ENCODE assay signal across 8 cellular contexts in genomic region chr4:174522183-174523002, GRCh38. TPM values are rescaled to one million over a fixed set of nuclear protein-coding genes. Genes with fewer than 3 reads are reported as not detected.
DNase-seq lines count a peak whose midpoint lies in the region; ATAC-seq and TF ChIP-seq lines count a peak whose summit lies in the region.

Gene HPGD (minus strand): TSS chr4:174522488. CDS start chr4:174522451, 37 bp downstream.

- ATAC-seq in GM19324 (IDR thresholded peaks at IDR 0.05; ENCODE audit: low FRiP score, unreplicated experiment): peak; percentile 86
- peak; percentile 86 for ATAC-seq in HG03439 (IDR thresholded peaks at IDR 0.05; ENCODE audit: unreplicated experiment)
- peak; percentile 90 for ATAC-seq in activated naive CD4-positive, alpha-beta T cell treated with anti-CD3 and anti-CD28 coated beads, Interleukin-2, amount 50 U/mL, for 72 hours
- ATAC-seq in left ventricle myocardium superior: peak; percentile 91

- H3K27ac ChIP-seq in AG04450 (ENCODE audit: low read depth, low read length) (no peak within 1 kb of the TSS), SK-N-MC (no peak within 1 kb of the TSS)

- CTCF ChIA-PET in AG04450 (lab: Charles Lee): interaction anchor here (1.3 kb wide), 1 partner anchor 11 kb away, joined by 5 read pairs; no protein-coding TSS in a partner anchor

- no peaks in the 10 kb centered on the region; the same call in 1 of the 2 replicates for H3K9me3 ChIP-seq in AG04450 (ENCODE audit: control insufficient read depth, insufficient read depth, low read length)
- H3K9me3 ChIP-seq in SK-N-MC (ENCODE audit: low read depth, low read length): no peaks in the 10 kb centered on the region

- H3K36me3 Mint-ChIP-seq in activated naive CD4-positive, alpha-beta T cell treated with anti-CD3 and anti-CD28 coated beads, Interleukin-2, amount 50 U/mL, for 72 hours: peaks cover 0 to 6% of the 10 kb centered on the region in 2 donors

- peak within 1 kb of the TSS in 1 of 2 donors; percentile 77 for H3K27ac Mint-ChIP-seq in activated naive CD4-positive, alpha-beta T cell treated with anti-CD3 and anti-CD28 coated beads, Interleukin-2, amount 50 U/mL, for 72 hours

- peaks cover 25% of the 10 kb centered on the region for H3K27me3 ChIP-seq in AG04450 (ENCODE audit: control insufficient read depth, insufficient read depth, low read length)

- TF ChIP-seq CTCF in AG04450 (IDR thresholded peaks at IDR 0.05; ENCODE audit: low read depth, low read length): no peak
- TF ChIP-seq CTCF in retinal pigment epithelial cell (conservative IDR thresholded peaks at IDR 0.05; ENCODE audit: low read depth, low read length): no peak

- intact Hi-C loops in left ventricle myocardium superior (cut with micrococcal nuclease): no loop called here

- DNase-seq in AG04450 (ENCODE audit: low read depth, low spot score): no peak
- DNase-seq in SK-N-MC (ENCODE audit: low read depth, low spot score): no peak
- DNase-seq in activated naive CD4-positive, alpha-beta T cell treated with anti-CD3 and anti-CD28 coated beads, Interleukin-2, amount 50 U/mL, for 72 hours (ENCODE audit: low spot score in 2 of 2): peak; percentile 55 to 70
- peak; percentile 61 for DNase-seq in left ventricle myocardium superior
- DNase-seq in retinal pigment epithelial cell (ENCODE audit: low read depth): no peak
- no peak for DNase-seq in NCI-H128 (lab: John Stamatoyannopoulos, UW; ENCODE audit: unreplicated experiment)

- no peaks in the 10 kb centered on the region for H3K36me3 ChIP-seq in SK-N-MC (ENCODE audit: insufficient read depth, low read length)

- POLR2A ChIA-PET in AG04450 (lab: Yijun Ruan, JAX): no interaction called here

- peak within 1 kb of the TSS; percentile 46 for H3K4me3 ChIP-seq in AG04450 (ENCODE audit: low read depth, low read length)
- H3K4me3 ChIP-seq in SK-N-MC: peak within 1 kb of the TSS; percentile 87
- peak within 1 kb of the TSS; percentile 68 for H3K4me3 ChIP-seq in retinal pigment epithelial cell (ENCODE audit: low read length)

- H3K9me3 Mint-ChIP-seq in activated naive CD4-positive, alpha-beta T cell treated with anti-CD3 and anti-CD28 coated beads, Interleukin-2, amount 50 U/mL, for 72 hours: peaks cover 0 to 4% of the 10 kb centered on the region in 2 donors

- H3K9ac ChIP-seq in SK-N-MC (ENCODE audit: insufficient read length): peak within 1 kb of the TSS; percentile 70

RNA-seq across cellular contexts. Expression of gene HPGD, which starts in this region (rescaled TPM):
- polyA plus RNA-seq in AG04450 (2011; rRNA removed): 0.21 TPM in 1 of 2 replicates, not detected in the other
- not detected in 2 replicates for polyA minus RNA-seq in AG04450 (2011; rRNA and poly(A)+ RNA removed)
- 1 to 10 TPM; 3.1 to 5.8 TPM for total RNA-seq in activated naive CD4-positive, alpha-beta T cell treated with anti-CD3 and anti-CD28 coated beads, Interleukin-2, amount 50 U/mL, for 72 hours
- total RNA-seq in left ventricle myocardium superior: 1.1 TPM

Comparison
In these comparisons a context has a peak if more than half of its experiments do, and no peak if none do; other contexts are left out.
1. DNase-seq: peak in activated naive CD4-positive, alpha-beta T cell treated with anti-CD3 and anti-CD28 coated beads, Interleukin-2, amount 50 U/mL, for 72 hours (2 of 2) and left ventricle myocardium superior (single experiment); none in AG04450 (single experiment), SK-N-MC (single experiment), retinal pigment epithelial cell (single experiment) and NCI-H128 (single experiment).
2. Peak in every context shown above with its lines, with median percentiles within 50 percentile points of each other: H3K4me3 ChIP-seq and ATAC-seq.